ENCODE assay signal across 1 cellular context in the genomic region with DNA sequence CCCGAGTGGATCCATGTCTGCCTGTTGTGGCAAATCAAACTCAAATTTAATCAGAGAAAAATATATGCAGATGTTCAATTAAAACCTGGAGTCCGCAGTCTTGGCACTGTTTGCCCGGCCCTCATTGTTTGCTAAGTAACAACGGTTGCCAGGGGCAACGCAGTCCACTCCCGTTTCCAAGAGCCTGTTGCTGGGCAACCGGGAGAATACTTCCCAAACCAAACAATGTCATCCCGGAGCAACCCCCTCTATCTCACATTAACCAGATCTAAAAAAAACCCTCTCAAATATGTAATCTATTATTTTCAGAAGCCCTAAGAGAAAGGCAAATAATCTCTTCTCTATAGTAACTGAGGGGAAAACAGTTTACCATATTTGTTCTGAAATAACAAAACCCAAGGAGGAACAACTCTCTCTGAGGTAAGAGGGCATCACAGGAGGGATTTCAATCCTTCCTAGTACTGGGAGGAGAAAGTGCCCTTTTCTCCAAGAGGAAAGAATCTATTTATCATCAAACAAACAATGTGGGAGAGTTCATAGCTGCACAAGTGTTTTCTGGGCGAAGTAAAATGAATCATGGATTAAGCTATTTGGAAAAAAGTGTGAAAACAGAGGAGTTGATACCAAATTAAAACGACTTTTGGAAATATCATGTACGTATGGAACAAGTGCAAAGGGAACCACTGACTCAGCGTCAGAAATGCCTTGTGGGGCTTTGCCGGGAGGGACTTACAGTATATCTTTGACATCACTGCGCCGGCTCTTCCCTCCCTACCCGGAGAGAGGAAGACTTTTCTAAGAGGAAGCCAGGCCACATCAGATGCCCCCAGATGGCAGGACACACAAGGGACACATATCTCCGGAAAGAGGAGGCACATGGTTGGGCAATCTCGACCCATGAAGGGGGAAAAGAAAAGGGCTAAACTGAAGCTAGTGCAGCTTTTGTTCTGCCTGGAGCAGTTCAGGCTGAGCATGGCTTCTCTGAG.
TF ChIP-seq lines count a peak whose summit lies in the region.

No MANE protein-coding gene starts in this region.

TF ChIP-seq in HepG2, 621 proteins besides CTCF, POLR2A, EP300 and RAD21 (continued from another document and continues in another):
- TF ChIP-seq, protein P1, sequence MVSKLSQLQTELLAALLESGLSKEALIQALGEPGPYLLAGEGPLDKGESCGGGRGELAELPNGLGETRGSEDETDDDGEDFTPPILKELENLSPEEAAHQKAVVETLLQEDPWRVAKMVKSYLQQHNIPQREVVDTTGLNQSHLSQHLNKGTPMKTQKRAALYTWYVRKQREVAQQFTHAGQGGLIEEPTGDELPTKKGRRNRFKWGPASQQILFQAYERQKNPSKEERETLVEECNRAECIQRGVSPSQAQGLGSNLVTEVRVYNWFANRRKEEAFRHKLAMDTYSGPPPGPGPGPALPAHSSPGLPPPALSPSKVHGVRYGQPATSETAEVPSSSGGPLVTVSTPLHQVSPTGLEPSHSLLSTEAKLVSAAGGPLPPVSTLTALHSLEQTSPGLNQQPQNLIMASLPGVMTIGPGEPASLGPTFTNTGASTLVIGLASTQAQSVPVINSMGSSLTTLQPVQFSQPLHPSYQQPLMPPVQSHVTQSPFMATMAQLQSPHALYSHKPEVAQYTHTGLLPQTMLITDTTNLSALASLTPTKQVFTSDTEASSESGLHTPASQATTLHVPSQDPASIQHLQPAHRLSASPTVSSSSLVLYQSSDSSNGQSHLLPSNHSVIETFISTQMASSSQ (IDR thresholded peaks at IDR 0.05; ENCODE audit: low read depth): no peak
- TF ChIP-seq, protein P1 (CRISPR knock-in tag; IDR thresholded peaks at IDR 0.05; ENCODE audit: borderline replicate concordance): no peak
- TF ChIP-seq PHF21A (CRISPR knock-in tag; IDR thresholded peaks at IDR 0.05) (no peak), PITX1 (CRISPR knock-in tag; IDR thresholded peaks at IDR 0.05) (no peak), ZNF567 (CRISPR knock-in tag; IDR thresholded peaks at IDR 0.05; ENCODE audit: borderline replicate concordance) (no peak), ZNF275 (CRISPR knock-in tag; IDR thresholded peaks at IDR 0.05; ENCODE audit: borderline replicate concordance) (no peak), SOX5 (CRISPR knock-in tag; IDR thresholded peaks at IDR 0.05; ENCODE audit: borderline replicate concordance) (peak; percentile 43; the same call in 1 of the 2 replicates), MAFF (IDR thresholded peaks at IDR 0.05; ENCODE audit: low read depth, low read length) (no peak), ZNF251 (CRISPR knock-in tag; IDR thresholded peaks at IDR 0.05) (no peak), HMGXB4 (CRISPR knock-in tag; IDR thresholded peaks at IDR 0.05; ENCODE audit: borderline replicate concordance in 1 of 2, low read depth in 1 of 2) (no peak), ZKSCAN1 (IDR thresholded peaks at IDR 0.05; ENCODE audit: low read length) (no peak), PAWR (CRISPR knock-in tag; IDR thresholded peaks at IDR 0.05; ENCODE audit: borderline replicate concordance) (no peak), ZNF660 (CRISPR knock-in tag; IDR thresholded peaks at IDR 0.05; ENCODE audit: borderline replicate concordance, low read depth) (no peak), ZNF841 (CRISPR knock-in tag; IDR thresholded peaks at IDR 0.05; ENCODE audit: borderline replicate concordance) (no peak), ZNF652 (CRISPR knock-in tag; IDR thresholded peaks at IDR 0.05; ENCODE audit: borderline replicate concordance, low read depth) (no peak), SMC3 (IDR thresholded peaks at IDR 0.05; ENCODE audit: low read length) (no peak; the same call in 1 of the 2 replicates), ZNF674 (CRISPR knock-in tag; IDR thresholded peaks at IDR 0.05; ENCODE audit: low read depth) (no peak), SKI (IDR thresholded peaks at IDR 0.05; ENCODE audit: partially characterized antibody) (no peak), HMGXB3 (CRISPR knock-in tag; IDR thresholded peaks at IDR 0.05; ENCODE audit: borderline replicate concordance) (no peak), TCF7 (IDR thresholded peaks at IDR 0.05; ENCODE audit: low read depth) (no peak), RORA (CRISPR knock-in tag; IDR thresholded peaks at IDR 0.05) (no peak), TEAD2 (CRISPR knock-in tag; IDR thresholded peaks at IDR 0.05) (no peak), CREB1 (IDR thresholded peaks at IDR 0.05) (no peak), CREB1 (CRISPR knock-in tag; IDR thresholded peaks at IDR 0.05) (no peak), ZNF766 (CRISPR knock-in tag; IDR thresholded peaks at IDR 0.05; ENCODE audit: borderline replicate concordance) (no peak), ZMYM4 (CRISPR knock-in tag; IDR thresholded peaks at IDR 0.05) (no peak), SOX13 (IDR thresholded peaks at IDR 0.05) (no peak), SOX13 (CRISPR knock-in tag; conservative IDR thresholded peaks at IDR 0.05 in 1 of 2, IDR thresholded peaks at IDR 0.05 in 1 of 2) (peak in 1 of 2 experiments; percentile 4; a peak in 1 of 4 replicates), MXD4 (CRISPR knock-in tag; IDR thresholded peaks at IDR 0.05) (no peak), HOXA9 (CRISPR knock-in tag; IDR thresholded peaks at IDR 0.05; ENCODE audit: borderline replicate concordance) (no peak), RFX1 (IDR thresholded peaks at IDR 0.05) (peak; percentile 99), BCL6 (CRISPR knock-in tag; IDR thresholded peaks at IDR 0.05) (no peak), RFX5 (IDR thresholded peaks at IDR 0.05; ENCODE audit: low read depth, low read length) (peak; percentile 90), SIN3B (IDR thresholded peaks at IDR 0.05; ENCODE audit: low read length) (0 out of 2 replicates have a peak, but pooled peaks have one; percentile 10), MTA1 (CRISPR knock-in tag; IDR thresholded peaks at IDR 0.05; ENCODE audit: borderline replicate concordance) (no peak), ZNF20 (CRISPR knock-in tag; IDR thresholded peaks at IDR 0.05) (no peak), ZNF784 (CRISPR knock-in tag; IDR thresholded peaks at IDR 0.05; ENCODE audit: borderline replicate concordance) (no peak), TOPORS (CRISPR knock-in tag; IDR thresholded peaks at IDR 0.05) (no peak)
- TF ChIP-seq, protein P2, sequence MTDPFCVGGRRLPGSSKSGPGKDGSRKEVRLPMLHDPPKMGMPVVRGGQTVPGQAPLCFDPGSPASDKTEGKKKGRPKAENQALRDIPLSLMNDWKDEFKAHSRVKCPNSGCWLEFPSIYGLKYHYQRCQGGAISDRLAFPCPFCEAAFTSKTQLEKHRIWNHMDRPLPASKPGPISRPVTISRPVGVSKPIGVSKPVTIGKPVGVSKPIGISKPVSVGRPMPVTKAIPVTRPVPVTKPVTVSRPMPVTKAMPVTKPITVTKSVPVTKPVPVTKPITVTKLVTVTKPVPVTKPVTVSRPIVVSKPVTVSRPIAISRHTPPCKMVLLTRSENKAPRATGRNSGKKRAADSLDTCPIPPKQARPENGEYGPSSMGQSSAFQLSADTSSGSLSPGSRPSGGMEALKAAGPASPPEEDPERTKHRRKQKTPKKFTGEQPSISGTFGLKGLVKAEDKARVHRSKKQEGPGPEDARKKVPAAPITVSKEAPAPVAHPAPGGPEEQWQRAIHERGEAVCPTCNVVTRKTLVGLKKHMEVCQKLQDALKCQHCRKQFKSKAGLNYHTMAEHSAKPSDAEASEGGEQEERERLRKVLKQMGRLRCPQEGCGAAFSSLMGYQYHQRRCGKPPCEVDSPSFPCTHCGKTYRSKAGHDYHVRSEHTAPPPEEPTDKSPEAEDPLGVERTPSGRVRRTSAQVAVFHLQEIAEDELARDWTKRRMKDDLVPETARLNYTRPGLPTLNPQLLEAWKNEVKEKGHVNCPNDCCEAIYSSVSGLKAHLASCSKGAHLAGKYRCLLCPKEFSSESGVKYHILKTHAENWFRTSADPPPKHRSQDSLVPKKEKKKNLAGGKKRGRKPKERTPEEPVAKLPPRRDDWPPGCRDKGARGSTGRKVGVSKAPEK (CRISPR knock-in tag; IDR thresholded peaks at IDR 0.05; ENCODE audit: borderline replicate concordance): no peak
- TF ChIP-seq, protein P3, sequence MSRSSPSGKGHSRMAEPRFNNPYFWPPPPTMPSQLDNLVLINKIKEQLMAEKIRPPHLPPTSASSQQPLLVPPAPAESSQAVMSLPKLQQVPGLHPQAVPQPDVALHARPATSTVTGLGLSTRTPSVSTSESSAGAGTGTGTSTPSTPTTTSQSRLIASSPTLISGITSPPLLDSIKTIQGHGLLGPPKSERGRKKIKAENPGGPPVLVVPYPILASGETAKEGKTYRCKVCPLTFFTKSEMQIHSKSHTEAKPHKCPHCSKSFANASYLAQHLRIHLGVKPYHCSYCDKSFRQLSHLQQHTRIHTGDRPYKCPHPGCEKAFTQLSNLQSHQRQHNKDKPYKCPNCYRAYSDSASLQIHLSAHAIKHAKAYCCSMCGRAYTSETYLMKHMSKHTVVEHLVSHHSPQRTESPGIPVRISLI (CRISPR knock-in tag; IDR thresholded peaks at IDR 0.05; ENCODE audit: borderline replicate concordance): peak; percentile 19; the same call in 1 of the 2 replicates
